ENCODE assay signal across 3 cellular contexts in the genomic region with DNA sequence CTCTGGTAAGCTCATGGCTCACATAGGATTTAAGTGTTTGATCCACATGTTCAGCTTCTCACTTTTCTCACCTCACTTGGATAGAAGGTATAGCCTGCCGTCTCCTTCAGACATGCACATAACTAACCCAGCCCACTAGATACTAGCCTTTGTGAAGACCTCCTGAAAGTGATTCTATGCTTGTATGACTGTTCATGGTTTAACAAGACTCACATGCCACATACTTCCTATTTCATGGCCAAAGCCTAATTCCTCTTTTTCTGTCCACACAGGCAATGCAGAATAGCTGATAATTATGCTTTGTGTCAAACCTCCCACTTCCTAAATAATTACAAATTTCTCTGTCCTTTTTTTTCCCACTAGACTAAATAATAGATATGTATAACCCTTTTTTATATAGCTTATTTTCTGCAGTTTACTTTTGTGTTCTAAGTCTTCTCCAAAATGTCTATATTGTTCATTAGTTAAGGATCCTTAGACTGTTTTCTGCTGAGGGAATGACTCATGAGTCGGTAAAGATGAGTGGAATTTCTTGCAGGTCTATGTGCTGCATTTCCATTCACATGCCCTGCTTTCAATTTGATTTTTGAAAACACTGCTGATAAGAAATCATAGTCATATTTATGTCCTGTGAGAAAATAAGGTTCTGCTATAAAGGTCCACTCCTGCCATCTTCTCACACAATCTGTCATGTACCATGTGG.
TF ChIP-seq lines count a peak whose summit lies in the region.

No MANE protein-coding gene starts in this region.

TF ChIP-seq in SK-N-SH, 30 proteins besides CTCF, POLR2A, EP300 and RAD21:
- TF ChIP-seq MEF2A (IDR thresholded peaks at IDR 0.05; ENCODE audit: borderline replicate concordance, low read depth) (no peak), SIN3A (IDR thresholded peaks at IDR 0.05; ENCODE audit: borderline replicate concordance, low read depth, low read length) (no peak), TCF12 (IDR thresholded peaks at IDR 0.05) (no peak), CHD2 (IDR thresholded peaks at IDR 0.05; ENCODE audit: low read length, partially characterized antibody) (no peak), SMC3 (IDR thresholded peaks at IDR 0.05; ENCODE audit: low read depth, low read length) (no peak), FOXJ3 (CRISPR knock-in tag; IDR thresholded peaks at IDR 0.05) (no peak), RXRA (IDR thresholded peaks at IDR 0.05; ENCODE audit: borderline replicate concordance, low read depth) (no peak), RCOR1 (IDR thresholded peaks at IDR 0.05; ENCODE audit: low read length) (no peak), TEAD4 (IDR thresholded peaks at IDR 0.05; ENCODE audit: borderline replicate concordance, insufficient read depth) (no peak), EZH2phosphoT487 (IDR thresholded peaks at IDR 0.05; ENCODE audit: borderline replicate concordance, low read depth) (no peak), ELF1 (IDR thresholded peaks at IDR 0.05) (no peak), RFX5 (IDR thresholded peaks at IDR 0.05; ENCODE audit: low read length) (no peak), MXI1 (IDR thresholded peaks at IDR 0.05; ENCODE audit: low read depth, low read length) (no peak), GABPA (IDR thresholded peaks at IDR 0.05; ENCODE audit: low read depth) (no peak), JUND (IDR thresholded peaks at IDR 0.05) (no peak)
- TF ChIP-seq, protein P1, sequence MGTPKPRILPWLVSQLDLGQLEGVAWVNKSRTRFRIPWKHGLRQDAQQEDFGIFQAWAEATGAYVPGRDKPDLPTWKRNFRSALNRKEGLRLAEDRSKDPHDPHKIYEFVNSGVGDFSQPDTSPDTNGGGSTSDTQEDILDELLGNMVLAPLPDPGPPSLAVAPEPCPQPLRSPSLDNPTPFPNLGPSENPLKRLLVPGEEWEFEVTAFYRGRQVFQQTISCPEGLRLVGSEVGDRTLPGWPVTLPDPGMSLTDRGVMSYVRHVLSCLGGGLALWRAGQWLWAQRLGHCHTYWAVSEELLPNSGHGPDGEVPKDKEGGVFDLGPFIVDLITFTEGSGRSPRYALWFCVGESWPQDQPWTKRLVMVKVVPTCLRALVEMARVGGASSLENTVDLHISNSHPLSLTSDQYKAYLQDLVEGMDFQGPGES (IDR thresholded peaks at IDR 0.05; ENCODE audit: low read depth, low read length): no peak
- TF ChIP-seq, protein P2, sequence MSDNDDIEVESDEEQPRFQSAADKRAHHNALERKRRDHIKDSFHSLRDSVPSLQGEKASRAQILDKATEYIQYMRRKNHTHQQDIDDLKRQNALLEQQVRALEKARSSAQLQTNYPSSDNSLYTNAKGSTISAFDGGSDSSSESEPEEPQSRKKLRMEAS (IDR thresholded peaks at IDR 0.05; ENCODE audit: low read depth): no peak
- TF ChIP-seq, protein P3, sequence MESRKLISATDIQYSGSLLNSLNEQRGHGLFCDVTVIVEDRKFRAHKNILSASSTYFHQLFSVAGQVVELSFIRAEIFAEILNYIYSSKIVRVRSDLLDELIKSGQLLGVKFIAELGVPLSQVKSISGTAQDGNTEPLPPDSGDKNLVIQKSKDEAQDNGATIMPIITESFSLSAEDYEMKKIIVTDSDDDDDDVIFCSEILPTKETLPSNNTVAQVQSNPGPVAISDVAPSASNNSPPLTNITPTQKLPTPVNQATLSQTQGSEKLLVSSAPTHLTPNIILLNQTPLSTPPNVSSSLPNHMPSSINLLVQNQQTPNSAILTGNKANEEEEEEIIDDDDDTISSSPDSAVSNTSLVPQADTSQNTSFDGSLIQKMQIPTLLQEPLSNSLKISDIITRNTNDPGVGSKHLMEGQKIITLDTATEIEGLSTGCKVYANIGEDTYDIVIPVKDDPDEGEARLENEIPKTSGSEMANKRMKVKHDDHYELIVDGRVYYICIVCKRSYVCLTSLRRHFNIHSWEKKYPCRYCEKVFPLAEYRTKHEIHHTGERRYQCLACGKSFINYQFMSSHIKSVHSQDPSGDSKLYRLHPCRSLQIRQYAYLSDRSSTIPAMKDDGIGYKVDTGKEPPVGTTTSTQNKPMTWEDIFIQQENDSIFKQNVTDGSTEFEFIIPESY (IDR thresholded peaks at IDR 0.05; ENCODE audit: borderline replicate concordance, low read depth): no peak
- TF ChIP-seq, protein P4, sequence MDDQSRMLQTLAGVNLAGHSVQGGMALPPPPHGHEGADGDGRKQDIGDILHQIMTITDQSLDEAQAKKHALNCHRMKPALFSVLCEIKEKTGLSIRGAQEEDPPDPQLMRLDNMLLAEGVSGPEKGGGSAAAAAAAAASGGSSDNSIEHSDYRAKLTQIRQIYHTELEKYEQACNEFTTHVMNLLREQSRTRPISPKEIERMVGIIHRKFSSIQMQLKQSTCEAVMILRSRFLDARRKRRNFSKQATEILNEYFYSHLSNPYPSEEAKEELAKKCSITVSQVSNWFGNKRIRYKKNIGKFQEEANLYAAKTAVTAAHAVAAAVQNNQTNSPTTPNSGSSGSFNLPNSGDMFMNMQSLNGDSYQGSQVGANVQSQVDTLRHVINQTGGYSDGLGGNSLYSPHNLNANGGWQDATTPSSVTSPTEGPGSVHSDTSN (IDR thresholded peaks at IDR 0.05): no peak

TF ChIP-seq in SK-N-SH treated with all-trans-retinoic acid at 6 μM for 48 hours, 23 proteins besides CTCF, POLR2A, EP300 and RAD21 (continues in another document):
- TF ChIP-seq ZFP3 (CRISPR knock-in tag; IDR thresholded peaks at IDR 0.05): no peak
- no peak for TF ChIP-seq ISL1 (CRISPR knock-in tag; IDR thresholded peaks at IDR 0.05)
- no peak for TF ChIP-seq RARB (CRISPR knock-in tag; IDR thresholded peaks at IDR 0.05)
- no peak for TF ChIP-seq ZC3H10 (CRISPR knock-in tag; IDR thresholded peaks at IDR 0.05)
- TF ChIP-seq TCF4 (CRISPR knock-in tag; IDR thresholded peaks at IDR 0.05; ENCODE audit: borderline replicate concordance): no peak
- TF ChIP-seq SNAI2 (CRISPR knock-in tag; IDR thresholded peaks at IDR 0.05): no peak
- TF ChIP-seq, protein P5, sequence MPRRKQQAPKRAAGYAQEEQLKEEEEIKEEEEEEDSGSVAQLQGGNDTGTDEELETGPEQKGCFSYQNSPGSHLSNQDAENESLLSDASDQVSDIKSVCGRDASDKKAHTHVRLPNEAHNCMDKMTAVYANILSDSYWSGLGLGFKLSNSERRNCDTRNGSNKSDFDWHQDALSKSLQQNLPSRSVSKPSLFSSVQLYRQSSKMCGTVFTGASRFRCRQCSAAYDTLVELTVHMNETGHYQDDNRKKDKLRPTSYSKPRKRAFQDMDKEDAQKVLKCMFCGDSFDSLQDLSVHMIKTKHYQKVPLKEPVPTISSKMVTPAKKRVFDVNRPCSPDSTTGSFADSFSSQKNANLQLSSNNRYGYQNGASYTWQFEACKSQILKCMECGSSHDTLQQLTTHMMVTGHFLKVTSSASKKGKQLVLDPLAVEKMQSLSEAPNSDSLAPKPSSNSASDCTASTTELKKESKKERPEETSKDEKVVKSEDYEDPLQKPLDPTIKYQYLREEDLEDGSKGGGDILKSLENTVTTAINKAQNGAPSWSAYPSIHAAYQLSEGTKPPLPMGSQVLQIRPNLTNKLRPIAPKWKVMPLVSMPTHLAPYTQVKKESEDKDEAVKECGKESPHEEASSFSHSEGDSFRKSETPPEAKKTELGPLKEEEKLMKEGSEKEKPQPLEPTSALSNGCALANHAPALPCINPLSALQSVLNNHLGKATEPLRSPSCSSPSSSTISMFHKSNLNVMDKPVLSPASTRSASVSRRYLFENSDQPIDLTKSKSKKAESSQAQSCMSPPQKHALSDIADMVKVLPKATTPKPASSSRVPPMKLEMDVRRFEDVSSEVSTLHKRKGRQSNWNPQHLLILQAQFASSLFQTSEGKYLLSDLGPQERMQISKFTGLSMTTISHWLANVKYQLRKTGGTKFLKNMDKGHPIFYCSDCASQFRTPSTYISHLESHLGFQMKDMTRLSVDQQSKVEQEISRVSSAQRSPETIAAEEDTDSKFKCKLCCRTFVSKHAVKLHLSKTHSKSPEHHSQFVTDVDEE (CRISPR knock-in tag; IDR thresholded peaks at IDR 0.05): no peak
- TF ChIP-seq TOX (CRISPR knock-in tag; IDR thresholded peaks at IDR 0.05; ENCODE audit: borderline replicate concordance): no peak
- no peak for TF ChIP-seq ZNF565 (CRISPR knock-in tag; conservative IDR thresholded peaks at IDR 0.05; ENCODE audit: low read depth)
- no peak for TF ChIP-seq ESRRG (CRISPR knock-in tag; IDR thresholded peaks at IDR 0.05)
- no peak for TF ChIP-seq CSDC2 (CRISPR knock-in tag; IDR thresholded peaks at IDR 0.05)
- no peak for TF ChIP-seq ZNF70 (CRISPR knock-in tag; IDR thresholded peaks at IDR 0.05)
- TF ChIP-seq, protein P6, sequence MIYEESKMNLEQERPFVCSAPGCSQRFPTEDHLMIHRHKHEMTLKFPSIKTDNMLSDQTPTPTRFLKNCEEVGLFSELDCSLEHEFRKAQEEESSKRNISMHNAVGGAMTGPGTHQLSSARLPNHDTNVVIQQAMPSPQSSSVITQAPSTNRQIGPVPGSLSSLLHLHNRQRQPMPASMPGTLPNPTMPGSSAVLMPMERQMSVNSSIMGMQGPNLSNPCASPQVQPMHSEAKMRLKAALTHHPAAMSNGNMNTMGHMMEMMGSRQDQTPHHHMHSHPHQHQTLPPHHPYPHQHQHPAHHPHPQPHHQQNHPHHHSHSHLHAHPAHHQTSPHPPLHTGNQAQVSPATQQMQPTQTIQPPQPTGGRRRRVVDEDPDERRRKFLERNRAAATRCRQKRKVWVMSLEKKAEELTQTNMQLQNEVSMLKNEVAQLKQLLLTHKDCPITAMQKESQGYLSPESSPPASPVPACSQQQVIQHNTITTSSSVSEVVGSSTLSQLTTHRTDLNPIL (CRISPR knock-in tag; IDR thresholded peaks at IDR 0.05; ENCODE audit: low read depth): no peak
- no peak for TF ChIP-seq ARNTL (CRISPR knock-in tag; IDR thresholded peaks at IDR 0.05; ENCODE audit: borderline replicate concordance, low read depth)

TF ChIP-seq in IMR-90, 13 proteins besides CTCF, POLR2A, EP300 and RAD21:
- TF ChIP-seq RFX5 (IDR thresholded peaks at IDR 0.05; ENCODE audit: low read depth, low read length) (no peak), NFE2L2 (IDR thresholded peaks at IDR 0.05; ENCODE audit: low read depth, low read length) (no peak), FOS (IDR thresholded peaks at IDR 0.05; ENCODE audit: low read depth, low read length) (no peak), CHD1 (IDR thresholded peaks at IDR 0.05; ENCODE audit: low read depth, low read length) (no peak), MAZ (IDR thresholded peaks at IDR 0.05; ENCODE audit: borderline replicate concordance, low read depth, low read length) (no peak), MAFK (IDR thresholded peaks at IDR 0.05; ENCODE audit: low read depth, low read length) (no peak), SMC3 (IDR thresholded peaks at IDR 0.05; ENCODE audit: low read depth, low read length) (no peak), CEBPB (IDR thresholded peaks at IDR 0.05; ENCODE audit: low read depth, low read length) (no peak), RCOR1 (IDR thresholded peaks at IDR 0.05; ENCODE audit: insufficient replicate concordance, low read length) (no peak), MXI1 (IDR thresholded peaks at IDR 0.05; ENCODE audit: borderline replicate concordance, low read depth, low read length) (no peak), BHLHE40 (IDR thresholded peaks at IDR 0.05; ENCODE audit: low read depth, low read length) (no peak)
- TF ChIP-seq, protein P7, sequence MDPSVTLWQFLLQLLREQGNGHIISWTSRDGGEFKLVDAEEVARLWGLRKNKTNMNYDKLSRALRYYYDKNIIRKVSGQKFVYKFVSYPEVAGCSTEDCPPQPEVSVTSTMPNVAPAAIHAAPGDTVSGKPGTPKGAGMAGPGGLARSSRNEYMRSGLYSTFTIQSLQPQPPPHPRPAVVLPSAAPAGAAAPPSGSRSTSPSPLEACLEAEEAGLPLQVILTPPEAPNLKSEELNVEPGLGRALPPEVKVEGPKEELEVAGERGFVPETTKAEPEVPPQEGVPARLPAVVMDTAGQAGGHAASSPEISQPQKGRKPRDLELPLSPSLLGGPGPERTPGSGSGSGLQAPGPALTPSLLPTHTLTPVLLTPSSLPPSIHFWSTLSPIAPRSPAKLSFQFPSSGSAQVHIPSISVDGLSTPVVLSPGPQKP (IDR thresholded peaks at IDR 0.05; ENCODE audit: borderline replicate concordance, low read depth, low read length): no peak
- TF ChIP-seq, protein P8, sequence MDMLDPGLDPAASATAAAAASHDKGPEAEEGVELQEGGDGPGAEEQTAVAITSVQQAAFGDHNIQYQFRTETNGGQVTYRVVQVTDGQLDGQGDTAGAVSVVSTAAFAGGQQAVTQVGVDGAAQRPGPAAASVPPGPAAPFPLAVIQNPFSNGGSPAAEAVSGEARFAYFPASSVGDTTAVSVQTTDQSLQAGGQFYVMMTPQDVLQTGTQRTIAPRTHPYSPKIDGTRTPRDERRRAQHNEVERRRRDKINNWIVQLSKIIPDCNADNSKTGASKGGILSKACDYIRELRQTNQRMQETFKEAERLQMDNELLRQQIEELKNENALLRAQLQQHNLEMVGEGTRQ (IDR thresholded peaks at IDR 0.05; ENCODE audit: low read depth, low read length): no peak
TF ChIP-seq in IMR-90: peak in this region for 0.
